In the genomic region with DNA sequence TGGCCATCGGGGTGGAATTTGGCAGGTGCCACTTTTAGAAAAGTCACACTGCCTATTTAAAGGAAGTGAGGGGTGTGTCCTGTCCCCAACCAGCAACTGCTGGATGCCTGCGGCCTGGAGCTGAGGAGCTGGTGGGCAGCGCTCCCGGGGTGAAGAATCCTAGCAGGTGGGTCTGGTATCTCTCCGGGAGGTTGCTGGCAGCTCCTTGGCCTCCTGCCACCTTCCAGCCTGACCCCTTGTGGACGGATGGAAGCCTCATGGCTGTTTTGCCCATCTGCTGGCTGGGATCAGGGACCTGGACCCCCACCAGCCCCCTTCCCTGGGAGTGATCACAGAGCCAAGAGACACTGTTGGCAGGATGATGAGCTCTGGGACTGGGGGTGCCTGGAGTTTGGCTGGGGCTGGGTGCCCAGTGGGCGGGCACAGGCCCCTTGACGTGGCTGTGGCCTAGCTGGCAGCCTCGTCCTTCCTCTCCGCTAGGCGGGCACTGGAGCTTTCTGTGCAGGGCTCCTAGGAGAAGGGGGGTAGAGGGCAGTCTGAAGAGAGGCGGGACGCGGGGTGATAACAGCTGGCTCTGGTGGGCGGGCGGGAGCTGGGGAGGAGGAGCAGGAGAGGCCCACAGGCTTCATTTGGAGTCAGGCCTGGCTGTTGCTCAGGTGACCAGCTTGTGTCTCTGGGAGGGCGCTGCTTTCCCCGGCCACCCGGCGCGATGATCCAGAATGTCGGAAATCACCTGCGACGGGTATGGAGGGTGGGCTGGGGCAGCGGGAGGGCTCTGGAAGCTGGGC, we compare ENCODE assay signal across 9 cellular contexts. TPM values are rescaled to one million over a fixed set of nuclear protein-coding genes. Genes with fewer than 3 reads are reported as not detected.
DNase-seq lines count a peak whose midpoint lies in the region; ATAC-seq and TF ChIP-seq lines count a peak whose summit lies in the region.
"Had no signal": no experiment of that assay in that cellular context is flagged by ENCODE, and none has a peak within 500 bp of the region (broad histone marks: within the 10 kb centered on the region; RNA-seq: fewer than 3 reads in every experiment).

ACOT11 (plus strand) TSS at position 628 of the 788 bp plus-strand sequence; CDS start at position 710, 82 bp downstream.

- no peak for ATAC-seq in HG03342 (IDR thresholded peaks at IDR 0.05; ENCODE audit: unreplicated experiment)
- no peak for ATAC-seq in GM21786 (IDR thresholded peaks at IDR 0.05; ENCODE audit: unreplicated experiment)

- no peaks in the 10 kb centered on the region for H3K36me3 Mint-ChIP-seq in nephron (ENCODE audit: low read depth)
- H3K36me3 Mint-ChIP-seq in activated CD4-positive, alpha-beta T cell treated with anti-CD3 and anti-CD28 coated beads, Interleukin-2, amount 10 ng/mL, durations not matched to agents 7 days and 5 days (ENCODE audit: low read depth) = no peaks in the 10 kb centered on the region
- H3K36me3 Mint-ChIP-seq: naive B cell had no signal

- CTCF ChIA-PET in activated CD4-positive, alpha-beta T cell treated with anti-CD3 and anti-CD28 coated beads, Interleukin-2, amount 10 ng/mL, durations not matched to agents 7 days and 5 days (lab: Charles Lee) = interaction anchor here (0.6 kb wide), 1 partner anchor 51 kb away, joined by 3 read pairs; no protein-coding TSS in a partner anchor

- peaks cover 6% of the 10 kb centered on the region for H3K27me3 Mint-ChIP-seq in nephron (ENCODE audit: low read depth)
- H3K27me3 Mint-ChIP-seq in activated CD4-positive, alpha-beta T cell treated with anti-CD3 and anti-CD28 coated beads, Interleukin-2, amount 10 ng/mL, durations not matched to agents 7 days and 5 days = no peaks in the 10 kb centered on the region

- H3K4me1 ChIP-seq in SJCRH30 = peaks cover 30% of the 10 kb centered on the region

- no peaks in the 10 kb centered on the region for H3K9me3 Mint-ChIP-seq in nephron
- no peaks in the 10 kb centered on the region for H3K9me3 Mint-ChIP-seq in activated CD4-positive, alpha-beta T cell treated with anti-CD3 and anti-CD28 coated beads, Interleukin-2, amount 10 ng/mL, durations not matched to agents 7 days and 5 days
- H3K9me3 Mint-ChIP-seq: naive B cell had no signal

- H3K4me3 ChIP-seq in H7 (ENCODE audit: insufficient read depth, low read depth, low read length) (no peak within 1 kb of the TSS), SJCRH30 (peak within 1 kb of the TSS; percentile 50), fibroblast of mammary gland (ENCODE audit: control insufficient read depth, low read depth, low read length) (no peak within 1 kb of the TSS)

- TF ChIP-seq CTCF in fibroblast of mammary gland (conservative IDR thresholded peaks at IDR 0.05; ENCODE audit: control insufficient read depth, insufficient read depth, low read depth, low read length) (peak; percentile 33), nephron (IDR thresholded peaks at IDR 0.05; ENCODE audit: unreplicated experiment in 3 of 3) (peak; percentile 29 to 46 (median 42))

- peak within 1 kb of the TSS; percentile 92 for H3K27ac ChIP-seq in SJCRH30

- H3K9me3 ChIP-seq in SJCRH30 (replicated peaks) = no peaks in the 10 kb centered on the region

- peaks cover 66% of the 10 kb centered on the region for H3K4me1 Mint-ChIP-seq in nephron
- H3K4me1 Mint-ChIP-seq in activated CD4-positive, alpha-beta T cell treated with anti-CD3 and anti-CD28 coated beads, Interleukin-2, amount 10 ng/mL, durations not matched to agents 7 days and 5 days = peaks cover 7% of the 10 kb centered on the region

- H3K27ac Mint-ChIP-seq in nephron = peak within 1 kb of the TSS; percentile 56 to 94 (median 89)
- no peak within 1 kb of the TSS for H3K27ac Mint-ChIP-seq in activated CD4-positive, alpha-beta T cell treated with anti-CD3 and anti-CD28 coated beads, Interleukin-2, amount 10 ng/mL, durations not matched to agents 7 days and 5 days

- POLR2A ChIA-PET in activated CD4-positive, alpha-beta T cell treated with anti-CD3 and anti-CD28 coated beads, Interleukin-2, amount 10 ng/mL, durations not matched to agents 7 days and 5 days (lab: Charles Lee) = no interaction called here

- H3K4me3 Mint-ChIP-seq in nephron = peak within 1 kb of the TSS in 2 of 3 experiments; percentile 79 to 87
- no peak within 1 kb of the TSS for H3K4me3 Mint-ChIP-seq in activated CD4-positive, alpha-beta T cell treated with anti-CD3 and anti-CD28 coated beads, Interleukin-2, amount 10 ng/mL, durations not matched to agents 7 days and 5 days
- H3K4me3 Mint-ChIP-seq: naive B cell had no signal

- no peaks in the 10 kb centered on the region for H3K36me3 ChIP-seq in H7 (replicated peaks; ENCODE audit: control insufficient read depth, insufficient read depth, low read length)
- H3K36me3 ChIP-seq in SJCRH30 = no peaks in the 10 kb centered on the region

- no peaks in the 10 kb centered on the region for H3K27me3 ChIP-seq in H7 (ENCODE audit: control insufficient read depth, insufficient read depth, low read length)
- no peaks in the 10 kb centered on the region for H3K27me3 ChIP-seq in SJCRH30

- peak; percentile 93 for DNase-seq in H7
- DNase-seq in SJCRH30 = peak; percentile 99
- peak; percentile 56 for DNase-seq in fibroblast of mammary gland (ENCODE audit: low read depth)
- no peak for DNase-seq in activated CD4-positive, alpha-beta T cell treated with anti-CD3 and anti-CD28 coated beads, Interleukin-2, amount 10 ng/mL, durations not matched to agents 7 days and 5 days
- DNase-seq in HPDE6-E6E7 (ENCODE audit: extremely low spot score) = no peak
- DNase-seq: naive B cell had no signal

RNA-seq across cellular contexts. Expression of gene ACOT11, which starts in this region (rescaled TPM):
- total RNA-seq in H7 (2014; rRNA removed; shearing (Covaris generic)) = 5.0 and 5.4 TPM in 2 replicates
- total RNA-seq in SJCRH30 (2014; rRNA removed; shearing (Covaris generic)) = 4.3 and 4.4 TPM in 2 replicates
- total RNA-seq in activated CD4-positive, alpha-beta T cell treated with anti-CD3 and anti-CD28 coated beads, Interleukin-2, amount 10 ng/mL, durations not matched to agents 7 days and 5 days = 1 to 10 TPM; 1.9 to 2.0 TPM

Comparison
In these comparisons a context has a peak if more than half of its experiments do, and no peak if none do; other contexts are left out.
1. DNase-seq: peak in H7 (single experiment), SJCRH30 (2 of 2) and fibroblast of mammary gland (single experiment); none in activated CD4-positive, alpha-beta T cell treated with anti-CD3 and anti-CD28 coated beads, Interleukin-2, amount 10 ng/mL, durations not matched to agents 7 days and 5 days (single experiment) and HPDE6-E6E7 (single experiment).